In genomic region chr22:48356731-48357130, GRCh38 we compare ENCODE assay signal across 32 cellular contexts.
"Had no signal": no experiment of that assay in that cellular context is flagged by ENCODE, and none has a peak within 500 bp of the region (broad histone marks: within the 10 kb centered on the region; RNA-seq: fewer than 3 reads in every experiment).

No MANE protein-coding gene starts in this region.

- H3K27ac ChIP-seq: adrenal gland, body of pancreas, breast epithelium, Peyer's patch, SJSA1 had no signal

- H3K27ac Mint-ChIP-seq: activated CD4-positive, alpha-beta T cell treated with anti-CD3 and anti-CD28 coated beads, Interleukin-2, amount 10 ng/mL, durations not matched to agents 7 days and 5 days; activated CD8-positive, alpha-beta T cell treated with anti-CD3 and anti-CD28 coated beads, Interleukin-2, amount 10 ng/mL, durations not matched to agents 7 days and 5 days; activated naive CD4-positive, alpha-beta T cell treated with anti-CD3 and anti-CD28 coated beads for 36 hours; activated naive CD4-positive, alpha-beta T cell treated with anti-CD3 and anti-CD28 coated beads, Interleukin-2, amount 50 U/mL, for 72 hours; activated T-cell treated with anti-CD3 and anti-CD28 coated beads, Interleukin-2, amount 50 U/mL, for 24 hours; activated T-helper 1 cell treated with anti-CD3 and anti-CD28 coated beads, Interleukin-12 subunit alpha, Interleukin-12 subunit beta, Interleukin-2, Interleukin-4 antibody, amounts not matched to agents 30 ng/mL and 10 ng/mL and 1 ng/mL, durations not matched to agents 14 hours and 24 hours and 36 hours; T-helper 1 cell treated with Interleukin-12 subunit alpha and Interleukin-12 subunit beta and Interleukin-4 antibody, amounts not matched to agents 30 μg/mL and 1 μg/mL, for 36 hours; T-helper 2 cell treated with Interferon-gamma antibody and Interleukin-4, amounts not matched to agents 5 μg/mL and 100 μg/mL, for 36 hours had no signal

- H3K9me3 Mint-ChIP-seq: activated CD4-positive, alpha-beta T cell treated with anti-CD3 and anti-CD28 coated beads, Interleukin-2, amount 10 ng/mL, durations not matched to agents 7 days and 5 days; activated naive CD4-positive, alpha-beta T cell treated with anti-CD3 and anti-CD28 coated beads for 36 hours; activated naive CD4-positive, alpha-beta T cell treated with anti-CD3 and anti-CD28 coated beads, Interleukin-2, amount 50 U/mL, for 72 hours; activated T-cell treated with anti-CD3 and anti-CD28 coated beads, Interleukin-2, amount 50 U/mL, for 24 hours; activated T-helper 1 cell treated with anti-CD3 and anti-CD28 coated beads, Interleukin-12 subunit alpha, Interleukin-12 subunit beta, Interleukin-2, Interleukin-4 antibody, amounts not matched to agents 30 ng/mL and 10 ng/mL and 1 ng/mL, durations not matched to agents 14 hours and 24 hours and 36 hours; T-helper 1 cell treated with Interleukin-12 subunit alpha and Interleukin-12 subunit beta and Interleukin-4 antibody, amounts not matched to agents 30 μg/mL and 1 μg/mL, for 36 hours; T-helper 2 cell treated with Interferon-gamma antibody and Interleukin-4, amounts not matched to agents 5 μg/mL and 100 μg/mL, for 36 hours had no signal

- H3K27me3 ChIP-seq: body of pancreas, Peyer's patch had no signal

- H3K4me3 ChIP-seq: adrenal gland, body of pancreas, breast epithelium, Peyer's patch, SJSA1 had no signal

- ATAC-seq: activated CD8-positive, alpha-beta T cell treated with anti-CD3 and anti-CD28 coated beads, Interleukin-2, amount 10 ng/mL, durations not matched to agents 7 days and 5 days; activated naive CD4-positive, alpha-beta T cell treated with anti-CD3 and anti-CD28 coated beads, Interleukin-2, amount 50 U/mL, for 72 hours; body of pancreas; PC-3 had no signal

- H3K9me3 ChIP-seq: adrenal gland, body of pancreas, breast epithelium, Peyer's patch, SJSA1, SK-N-SH had no signal

- H3K4me1 ChIP-seq: adrenal gland, body of pancreas, breast epithelium, Peyer's patch had no signal

- H3K4me2 ChIP-seq: SK-N-SH had no signal

- H3K36me3 Mint-ChIP-seq: activated naive CD4-positive, alpha-beta T cell treated with anti-CD3 and anti-CD28 coated beads, Interleukin-2, amount 50 U/mL, for 72 hours had no signal

- FAIRE-seq: astrocyte, TTC549 had no signal

- H3K4me1 Mint-ChIP-seq: activated CD4-positive, alpha-beta T cell treated with anti-CD3 and anti-CD28 coated beads, Interleukin-2, amount 10 ng/mL, durations not matched to agents 7 days and 5 days had no signal

- H3K36me3 ChIP-seq: adrenal gland, breast epithelium, Peyer's patch, SJSA1 had no signal

- H3K9me2 ChIP-seq: SK-N-SH had no signal

- DNase-seq: activated CD4-positive, alpha-beta T cell treated with anti-CD3 and anti-CD28 coated beads, Interleukin-2, amount 10 ng/mL, durations not matched to agents 7 days and 5 days; activated CD4-positive, alpha-beta T cell treated with anti-CD3 and anti-CD28 coated beads, Interleukin-2, amount 50 U/mL, for 48 hours; activated CD8-positive, alpha-beta T cell treated with anti-CD3 and anti-CD28 coated beads, Interleukin-2, amount 10 ng/mL, durations not matched to agents 7 days and 5 days; activated gamma-delta T cell treated with Interleukin-2 at 50 U/mL for 16 hours; activated naive CD4-positive, alpha-beta T cell treated with anti-CD3 and anti-CD28 coated beads for 36 hours; activated T-cell treated with anti-CD3 and anti-CD28 coated beads, Interleukin-2, amount 50 U/mL, for 24 hours; adrenal gland; body of pancreas; caudate nucleus; cerebellar nuclear complex; NCI-H1092 treated with DMSO at 0.1 percent for 48 hours; NCI-H1417 treated with DMSO at 0.1 percent for 48 hours; NCI-H1694; NCI-H1930; NCI-H2081 treated with DMSO at 0.1 percent for 48 hours; NCI-H510A; NCI-H526; NCI-H748 treated with DMSO at 0.1 percent for 48 hours; NK-92 treated with Interleukin-12 subunit alpha and Interleukin-12 subunit beta, amount 100 ng/mL, for 24 hours; PC-3; RPMI8226; SHP77 treated with DMSO at 0.1 percent for 48 hours; SK-N-SH had no signal

- H3K4me3 Mint-ChIP-seq: activated CD4-positive, alpha-beta T cell treated with anti-CD3 and anti-CD28 coated beads, Interleukin-2, amount 10 ng/mL, durations not matched to agents 7 days and 5 days; activated CD8-positive, alpha-beta T cell treated with anti-CD3 and anti-CD28 coated beads, Interleukin-2, amount 10 ng/mL, durations not matched to agents 7 days and 5 days; activated naive CD4-positive, alpha-beta T cell treated with anti-CD3 and anti-CD28 coated beads for 36 hours; activated T-cell treated with anti-CD3 and anti-CD28 coated beads, Interleukin-2, amount 50 U/mL, for 24 hours; activated T-helper 1 cell treated with anti-CD3 and anti-CD28 coated beads, Interleukin-12 subunit alpha, Interleukin-12 subunit beta, Interleukin-2, Interleukin-4 antibody, amounts not matched to agents 30 ng/mL and 10 ng/mL and 1 ng/mL, durations not matched to agents 14 hours and 24 hours and 36 hours; T-helper 1 cell treated with Interleukin-12 subunit alpha and Interleukin-12 subunit beta and Interleukin-4 antibody, amounts not matched to agents 30 μg/mL and 1 μg/mL, for 36 hours; T-helper 2 cell treated with Interferon-gamma antibody and Interleukin-4, amounts not matched to agents 5 μg/mL and 100 μg/mL, for 36 hours had no signal
